In genomic region chr7:1598286-1598685, GRCh38 we compare ENCODE assay signal across 2 cellular contexts.
TF ChIP-seq lines count a peak whose summit lies in the region.

No MANE protein-coding gene starts in this region.

TF ChIP-seq in SK-N-SH, 30 proteins besides CTCF, POLR2A, EP300 and RAD21 (continued from another document):
- TF ChIP-seq ZBTB33 (IDR thresholded peaks at IDR 0.05; ENCODE audit: borderline replicate concordance, low read depth) (no peak), YY1 (IDR thresholded peaks at IDR 0.05; ENCODE audit: low read depth) (no peak), TCF12 (IDR thresholded peaks at IDR 0.05) (no peak), EZH2phosphoT487 (IDR thresholded peaks at IDR 0.05; ENCODE audit: borderline replicate concordance, low read depth) (no peak), FOSL2 (IDR thresholded peaks at IDR 0.05; ENCODE audit: borderline replicate concordance, low read depth) (no peak), USF1 (IDR thresholded peaks at IDR 0.05; ENCODE audit: borderline replicate concordance, low read depth) (no peak)

TF ChIP-seq in SK-N-SH treated with all-trans-retinoic acid at 6 μM for 48 hours, 23 proteins besides CTCF, POLR2A, EP300 and RAD21 (continued from another document):
- TF ChIP-seq CSRNP3 (CRISPR knock-in tag; IDR thresholded peaks at IDR 0.05): no peak
- no peak for TF ChIP-seq TCF4 (CRISPR knock-in tag; IDR thresholded peaks at IDR 0.05; ENCODE audit: borderline replicate concordance)
- TF ChIP-seq CSDC2 (CRISPR knock-in tag; IDR thresholded peaks at IDR 0.05): no peak
- no peak for TF ChIP-seq ZFP3 (CRISPR knock-in tag; IDR thresholded peaks at IDR 0.05)
- TF ChIP-seq SNAI2 (CRISPR knock-in tag; IDR thresholded peaks at IDR 0.05): no peak
- TF ChIP-seq ZFP30 (CRISPR knock-in tag; IDR thresholded peaks at IDR 0.05): no peak
- TF ChIP-seq OSR1 (CRISPR knock-in tag; IDR thresholded peaks at IDR 0.05): no peak
- no peak for TF ChIP-seq TSHZ2 (CRISPR knock-in tag; IDR thresholded peaks at IDR 0.05)
